In the genomic region with DNA sequence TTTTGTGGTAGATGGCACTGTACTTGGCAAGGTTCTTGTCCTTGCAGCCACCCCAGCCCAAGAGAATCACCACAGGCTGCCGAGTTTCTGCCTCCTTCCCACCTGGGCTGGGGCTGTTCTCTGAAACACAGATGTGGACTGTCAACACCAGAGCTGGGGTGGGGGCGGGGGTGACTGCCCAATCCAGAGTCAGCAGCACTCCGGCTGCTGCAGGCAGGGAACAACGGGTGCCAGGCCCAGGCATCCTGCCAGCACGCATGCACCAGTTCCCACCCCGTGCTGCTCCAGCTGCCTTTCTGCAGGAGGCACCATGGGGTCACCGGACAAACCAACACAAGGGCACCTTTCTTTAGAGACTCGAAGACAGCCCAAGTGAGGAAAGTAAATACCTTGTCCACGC, we compare ENCODE assay signal across 1 cellular context.
A peak's percentile ranks its signal among the peaks of the same experiment; 100 is the strongest.
TF ChIP-seq lines count a peak whose summit lies in the region.

No MANE protein-coding gene starts in this region.

TF ChIP-seq in HepG2, 621 proteins besides CTCF, POLR2A, EP300 and RAD21:
- TF ChIP-seq ZNF687 (CRISPR knock-in tag; IDR thresholded peaks at IDR 0.05) (peak; percentile 62), THYN1 (CRISPR knock-in tag; IDR thresholded peaks at IDR 0.05; ENCODE audit: borderline replicate concordance, low read depth) (no peak), HNRNPL (IDR thresholded peaks at IDR 0.05; ENCODE audit: low read depth, low read length) (peak; percentile 79), ZNF292 (CRISPR knock-in tag; IDR thresholded peaks at IDR 0.05; ENCODE audit: borderline replicate concordance, low read depth) (0 out of 2 replicates have a peak, but pooled peaks have one; percentile 19), PATZ1 (CRISPR knock-in tag; IDR thresholded peaks at IDR 0.05) (0 out of 2 replicates have a peak, but pooled peaks have one; percentile 14)
